18 cellular contexts compared by ENCODE assay signal in the genomic region with DNA sequence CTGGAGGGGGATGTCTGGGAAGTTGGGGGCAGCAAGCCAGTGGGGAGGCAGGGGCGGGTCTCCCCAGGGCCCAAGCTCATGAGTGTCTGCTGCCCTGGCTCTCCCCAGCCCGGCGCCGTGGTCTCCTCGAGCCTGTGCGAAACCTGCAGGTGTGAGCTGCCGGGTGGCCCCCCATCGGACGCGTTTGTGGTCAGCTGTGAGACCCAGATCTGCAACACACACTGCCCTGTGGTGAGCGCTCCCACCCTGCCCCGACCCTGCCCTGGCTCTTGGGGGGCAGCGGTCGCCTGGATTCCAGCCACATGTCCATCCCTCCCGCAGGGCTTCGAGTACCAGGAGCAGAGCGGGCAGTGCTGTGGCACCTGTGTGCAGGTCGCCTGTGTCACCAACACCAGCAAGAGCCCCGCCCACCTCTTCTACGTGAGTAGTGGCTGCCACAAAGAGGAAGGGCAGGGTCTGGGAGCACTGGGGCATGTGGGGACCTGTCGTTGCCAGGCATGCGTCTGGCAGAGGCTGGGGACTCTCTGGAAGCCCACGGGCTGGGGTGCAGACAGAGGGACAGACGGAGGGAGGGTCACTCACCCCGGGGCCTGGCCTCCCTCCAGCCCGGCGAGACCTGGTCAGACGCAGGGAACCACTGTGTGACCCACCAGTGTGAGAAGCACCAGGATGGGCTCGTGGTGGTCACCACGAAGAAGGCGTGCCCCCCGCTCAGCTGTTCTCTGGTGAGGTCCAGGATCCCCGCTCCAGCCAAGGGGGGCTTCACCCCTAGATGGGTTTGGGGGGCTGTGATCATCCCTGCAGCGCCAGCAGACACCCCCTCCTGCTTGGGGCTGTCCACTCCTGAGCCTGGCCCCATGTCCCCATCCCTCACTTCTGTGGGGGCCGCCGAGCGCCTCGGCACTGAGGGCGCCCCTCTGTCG. TPM values are rescaled to one million over a fixed set of nuclear protein-coding genes. Genes with fewer than 3 reads are reported as not detected.
DNase-seq lines count a peak whose midpoint lies in the region; ATAC-seq and TF ChIP-seq lines count a peak whose summit lies in the region.
"Had no signal": no experiment of that assay in that cellular context is flagged by ENCODE, and none has a peak within 500 bp of the region (broad histone marks: within the 10 kb centered on the region; RNA-seq: fewer than 3 reads in every experiment).

No MANE protein-coding gene starts in this region.

- H3K18ac ChIP-seq in neuronal stem cell (ENCODE audit: low read length) = peak overlapping the region; percentile 64

- peak overlapping the region; percentile 71 for H3K14ac ChIP-seq in neuronal stem cell (ENCODE audit: low read length)

- H3K23ac ChIP-seq in neuronal stem cell (ENCODE audit: low read depth, low read length, poor library complexity) = peak overlapping the region; percentile 65

- H2BK12ac ChIP-seq in neuronal stem cell (ENCODE audit: low read length) = no peak overlapping the region

- no peak for TF ChIP-seq POLR2A in GM18505 (IDR thresholded peaks at IDR 0.05; ENCODE audit: borderline replicate concordance, extremely low read depth, insufficient read depth, insufficient read length)

- H3K4me2 ChIP-seq in neuronal stem cell (ENCODE audit: insufficient read depth, low read length, poor library complexity, severe bottlenecking) = no peak overlapping the region
- H3K4me2 ChIP-seq: A549 had no signal

- no peaks in the 10 kb centered on the region for H3K9me3 ChIP-seq in T-helper 17 cell (ENCODE audit: control insufficient read depth, low read length, poor library complexity, severe bottlenecking)
- peaks cover 0 to 3% of the 10 kb centered on the region in 2 donors for H3K9me3 ChIP-seq in neuronal stem cell (replicated peaks in 1 of 2; ENCODE audit: control insufficient read depth in 2 of 2, insufficient read depth in 1 of 2, low read depth in 1 of 2, low read length in 2 of 2)
- H3K9me3 ChIP-seq in CD8-positive, alpha-beta T cell (ENCODE audit: low read length) = no peaks in the 10 kb centered on the region
- H3K9me3 ChIP-seq: A549 had no signal

- H3K79me1 ChIP-seq in neuronal stem cell (ENCODE audit: low read depth, low read length) = no peaks in the 10 kb centered on the region

- no peak overlapping the region for H3K4me3 Mint-ChIP-seq in T-helper 17 cell
- H3K4me3 Mint-ChIP-seq in CD8-positive, alpha-beta T cell = no peak overlapping the region
- H3K4me3 Mint-ChIP-seq: activated T-cell treated with anti-CD3 and anti-CD28 coated beads, Interleukin-2, amount 50 U/mL, for 4 hours; IgD-negative memory B cell; neural crest cell had no signal

- H3K27ac Mint-ChIP-seq in T-helper 17 cell = no peak overlapping the region
- no peak overlapping the region for H3K27ac Mint-ChIP-seq in CD8-positive, alpha-beta T cell
- H3K27ac Mint-ChIP-seq: IgD-negative memory B cell had no signal

- no CpG with 5 or more reads among the region's 40 CpGs for WGBS in neuronal stem cell (ENCODE audit: extremely low coverage in 2 of 2, insufficient read length in 2 of 2, insufficient replicate concordance in 1 of 2), 2 donors

- H3K4me3 ChIP-seq in neuronal stem cell (ENCODE audit: low read length in 2 of 2) = no peak overlapping the region
- no peak overlapping the region for H3K4me3 ChIP-seq in CD8-positive, alpha-beta T cell (ENCODE audit: low read depth, low read length)
- H3K4me3 ChIP-seq: A549, coronary artery had no signal

- CTCF ChIA-PET in CD8-positive, alpha-beta T cell (lab: Charles Lee) = no interaction called here

- POLR2A ChIA-PET in CD8-positive, alpha-beta T cell (lab: Charles Lee) = no interaction called here

- ATAC-seq in T-helper 17 cell (no peak), GM18505 (IDR thresholded peaks at IDR 0.05; ENCODE audit: unreplicated experiment) (no peak), HG03135 (IDR thresholded peaks at IDR 0.05; ENCODE audit: unreplicated experiment) (no peak)
- ATAC-seq in CD8-positive, alpha-beta T cell = no peak
- ATAC-seq: A549; activated T-cell treated with anti-CD3 and anti-CD28 coated beads, Interleukin-2, amount 50 U/mL, for 4 hours had no signal

- H3K4me1 Mint-ChIP-seq in T-helper 17 cell = no peaks in the 10 kb centered on the region
- no peaks in the 10 kb centered on the region for H3K4me1 Mint-ChIP-seq in CD8-positive, alpha-beta T cell (ENCODE audit: low read depth)
- H3K4me1 Mint-ChIP-seq: IgD-negative memory B cell, neural crest cell had no signal

- peak overlapping the region; percentile 81 for H2BK120ac ChIP-seq in neuronal stem cell (ENCODE audit: low read depth, low read length)

- H2AK5ac ChIP-seq in neuronal stem cell (ENCODE audit: low read depth, low read length) = peak overlapping the region; percentile 90

- H3K4ac ChIP-seq in neuronal stem cell (ENCODE audit: low read length) = peak overlapping the region; percentile 37

- intact Hi-C loops in CD8-positive, alpha-beta T cell (cut with DNase I, micrococcal nuclease) = no loop called here

- no peaks in the 10 kb centered on the region for H3K36me3 Mint-ChIP-seq in T-helper 17 cell (ENCODE audit: low read depth)
- no peaks in the 10 kb centered on the region for H3K36me3 Mint-ChIP-seq in CD8-positive, alpha-beta T cell
- H3K36me3 Mint-ChIP-seq: IgD-negative memory B cell had no signal

- peaks cover 5% of the 10 kb centered on the region for H3K27me3 Mint-ChIP-seq in T-helper 17 cell
- H3K27me3 Mint-ChIP-seq in CD8-positive, alpha-beta T cell (ENCODE audit: low read depth) = no peaks in the 10 kb centered on the region
- H3K27me3 Mint-ChIP-seq: IgD-negative memory B cell had no signal

- no peak overlapping the region for H3K27ac ChIP-seq in neuronal stem cell (replicated peaks; ENCODE audit: low read length)
- no peak overlapping the region for H3K27ac ChIP-seq in CD8-positive, alpha-beta T cell (ENCODE audit: low read depth, low read length)
- H3K27ac ChIP-seq: coronary artery had no signal

- peaks cover 0 to 17% (median 0%) of the 10 kb centered on the region in 3 experiments for H3K27me3 ChIP-seq in neuronal stem cell (ENCODE audit: control insufficient read depth in 3 of 3, insufficient read depth in 3 of 3, low read depth in 1 of 3, low read length in 3 of 3)
- H3K27me3 ChIP-seq in CD8-positive, alpha-beta T cell (ENCODE audit: insufficient read depth, low read length) = no peaks in the 10 kb centered on the region

- no peak overlapping the region for H4K91ac ChIP-seq in neuronal stem cell (ENCODE audit: low read depth, low read length, poor library complexity)

- peak overlapping the region; percentile 21 for H3K9ac ChIP-seq in neuronal stem cell (ENCODE audit: low read depth, low read length, poor library complexity)

- H2BK5ac ChIP-seq in neuronal stem cell (ENCODE audit: low read length) = peak overlapping the region; percentile 82

- peak overlapping the region; percentile 92 for H2BK15ac ChIP-seq in neuronal stem cell (ENCODE audit: low read length)

- no peaks in the 10 kb centered on the region for H3K9me3 Mint-ChIP-seq in CD8-positive, alpha-beta T cell
- H3K9me3 Mint-ChIP-seq: activated T-cell treated with anti-CD3 and anti-CD28 coated beads, Interleukin-2, amount 50 U/mL, for 4 hours; IgD-negative memory B cell; neural crest cell had no signal

- no peaks in the 10 kb centered on the region for H3K36me3 ChIP-seq in neuronal stem cell (replicated peaks in 1 of 2; ENCODE audit: control insufficient read depth in 2 of 2, insufficient read depth in 2 of 2, low read length in 2 of 2)
- no peaks in the 10 kb centered on the region for H3K36me3 ChIP-seq in CD8-positive, alpha-beta T cell (ENCODE audit: insufficient read depth, low read length)

- no peak overlapping the region for H4K8ac ChIP-seq in neuronal stem cell (ENCODE audit: low read depth, low read length)

- TF ChIP-seq CTCF in CD8-positive, alpha-beta T cell (IDR thresholded peaks at IDR 0.05) = no peak

- no peaks in the 10 kb centered on the region for H3K4me1 ChIP-seq in neuronal stem cell (ENCODE audit: control insufficient read depth in 2 of 2, insufficient read depth in 1 of 2, low read depth in 1 of 2, low read length in 2 of 2)
- H3K4me1 ChIP-seq in CD8-positive, alpha-beta T cell (ENCODE audit: insufficient read depth, low read length) = no peaks in the 10 kb centered on the region

- H2AFZ ChIP-seq in neuronal stem cell (ENCODE audit: low read length) = no peak overlapping the region

- peak; percentile 6 for DNase-seq in NCI-H2107 treated with DMSO at 0.1 percent for 48 hours (lab: John Stamatoyannopoulos, UW; ENCODE audit: unreplicated experiment)
- DNase-seq in NCI-H2107 (lab: John Stamatoyannopoulos, UW) = no peak
- DNase-seq in D341Med (ENCODE audit: low spot score) = peak; percentile 25
- peak; percentile 3 to 10 (median 5) for DNase-seq in T-helper 17 cell
- no peak for DNase-seq in neuronal stem cell (ENCODE audit: low spot score)
- no peak for DNase-seq in CD8-positive, alpha-beta T cell
- DNase-seq: amygdala, NCI-H146, small intestine, SW 1271 had no signal

RNA-seq across cellular contexts. Expression of a gene that starts 23.8 kb away (rescaled TPM):
- total RNA-seq in T-helper 17 cell = not detected
- polyA plus RNA-seq in neuronal stem cell (2013, experiment 1 of 2) = 0.01 TPM
- under 0.01 TPM for polyA plus RNA-seq in neuronal stem cell (2013, experiment 2 of 2)
- not detected for total RNA-seq in CD8-positive, alpha-beta T cell
- polyA plus RNA-seq: IgD-negative memory B cell had no signal

RNA-seq across cellular contexts. Expression of a gene that starts 41.3 kb away (rescaled TPM):
- not detected for total RNA-seq in T-helper 17 cell
- not detected for polyA plus RNA-seq in neuronal stem cell (2013, experiment 1 of 2)
- not detected for polyA plus RNA-seq in neuronal stem cell (2013, experiment 2 of 2)
- total RNA-seq in CD8-positive, alpha-beta T cell = not detected
- total RNA-seq: liver, neural crest cell had no signal
- polyA plus RNA-seq: IgD-negative memory B cell, liver had no signal

Comparison
In these comparisons a context has a peak if more than half of its experiments do, and no peak if none do; other contexts are left out.
1. DNase-seq: peak in NCI-H2107 treated with DMSO at 0.1 percent for 48 hours (single experiment), D341Med (single experiment) and T-helper 17 cell (3 of 3); none in NCI-H2107 (single experiment), neuronal stem cell (single experiment) and CD8-positive, alpha-beta T cell (0 of 7).